Comparison of ENCODE assay signal across 13 cellular contexts in genomic region chr2:220188031-220188430, GRCh38.
DNase-seq lines count a peak whose midpoint lies in the region; ATAC-seq lines count a peak whose summit lies in the region.
"Had no signal": no experiment of that assay in that cellular context is flagged by ENCODE, and none has a peak within 500 bp of the region (broad histone marks: within the 10 kb centered on the region; RNA-seq: fewer than 3 reads in every experiment).

No MANE protein-coding gene starts in this region.

- H3K27me3 ChIP-seq in Karpas-422 (ENCODE audit: low read length): no peaks in the 10 kb centered on the region

- H2AFZ ChIP-seq in Karpas-422 (ENCODE audit: low read length): no peak overlapping the region

- no peaks in the 10 kb centered on the region for H3K9me2 ChIP-seq in Karpas-422 (replicated peaks; ENCODE audit: insufficient read depth, low read length)

- peak overlapping the region; percentile 66 for H3K27ac ChIP-seq in epithelial cell of prostate
- no peak overlapping the region for H3K27ac ChIP-seq in Karpas-422 (ENCODE audit: low read length)

- no peaks in the 10 kb centered on the region for H3K9me3 ChIP-seq in Karpas-422 (ENCODE audit: low read length)

- H3K9ac ChIP-seq in Karpas-422 (ENCODE audit: low read length): no peak overlapping the region

- H3K4me2 ChIP-seq in Karpas-422 (ENCODE audit: low read depth, low read length, poor library complexity, severe bottlenecking): no peak overlapping the region

- no peak overlapping the region for H3K4me3 ChIP-seq in Karpas-422 (ENCODE audit: low read length)

- DNase-seq in LHCN-M2 (ENCODE audit: low read depth) (peak; percentile 88), epithelial cell of prostate (ENCODE audit: low read depth, low spot score) (peak; percentile 90), renal cortical epithelial cell (ENCODE audit: low read depth) (peak; percentile 97), Karpas-422 (no peak), head of caudate nucleus (no peak)
- DNase-seq: activated B cell treated with CpG ODN at 0.5 μM for 24 hours; activated effector memory CD4-positive, alpha-beta T cell treated with anti-CD3 and anti-CD28 coated beads, Interleukin-2, amount 50 U/mL, for 16 hours; natural killer cell; NCI-H2029; stimulated activated naive CD4-positive, alpha-beta T cell treated with Interleukin-2 at 50 U/mL for 16 hours had no signal

- ATAC-seq in GM19025 (IDR thresholded peaks at IDR 0.05; ENCODE audit: low read depth, unreplicated experiment) (peak; percentile 66), GM18867 (IDR thresholded peaks at IDR 0.05; ENCODE audit: unreplicated experiment) (no peak), HG03280 (IDR thresholded peaks at IDR 0.05; ENCODE audit: unreplicated experiment) (no peak)
- ATAC-seq: natural killer cell had no signal

- intact Hi-C loops in head of caudate nucleus (cut with DNase I): no loop called here

- H3K4me1 ChIP-seq in Karpas-422 (ENCODE audit: low read length): no peaks in the 10 kb centered on the region

- 0 out of 2 replicates have a peak, but pooled peaks cover 2% of the 10 kb centered on the region for H3K36me3 ChIP-seq in Karpas-422 (ENCODE audit: insufficient read depth, low read length)

- no peaks in the 10 kb centered on the region for H3K79me2 ChIP-seq in Karpas-422 (ENCODE audit: low read length)

- H4K20me1 ChIP-seq in Karpas-422 (ENCODE audit: insufficient read depth, low read depth, low read length): no peaks in the 10 kb centered on the region

Comparison
In these comparisons a context has a peak if more than half of its experiments do, and no peak if none do; other contexts are left out.
1. DNase-seq: peak in LHCN-M2 (single experiment), epithelial cell of prostate (single experiment) and renal cortical epithelial cell (single experiment); none in Karpas-422 (single experiment) and head of caudate nucleus (0 of 42).